21 cellular contexts compared by ENCODE assay signal in the genomic region with DNA sequence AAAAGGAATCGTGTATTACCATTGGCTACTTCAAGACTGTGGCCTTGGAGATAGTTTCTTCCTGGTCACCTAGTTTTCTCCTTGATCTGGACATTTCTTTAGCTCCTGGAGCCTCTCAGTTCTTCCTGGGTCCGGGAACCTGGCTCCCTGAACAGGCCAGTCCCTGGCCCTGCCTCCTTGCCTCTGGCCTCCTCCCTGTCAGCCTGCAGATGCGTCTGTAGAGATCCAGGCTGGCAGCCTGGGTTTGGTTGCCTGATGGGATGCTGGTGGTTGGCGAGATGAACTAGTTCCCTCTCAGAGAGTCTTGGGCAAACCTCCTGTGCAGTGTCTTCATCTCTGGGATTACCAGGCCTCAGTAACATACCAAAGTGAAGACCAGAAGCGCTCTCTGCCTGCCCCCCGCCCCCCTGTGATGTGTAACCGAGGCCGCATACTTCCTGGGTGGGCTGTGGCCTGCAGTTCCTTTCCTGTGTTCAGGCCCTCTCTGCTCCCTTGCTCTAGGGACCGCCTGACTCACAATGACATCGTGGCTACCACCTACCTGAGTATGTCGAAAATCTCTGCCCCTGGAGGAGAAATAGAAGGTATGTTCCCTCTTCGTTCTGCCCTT.
DNase-seq lines count a peak whose midpoint lies in the region; ATAC-seq and TF ChIP-seq lines count a peak whose summit lies in the region.
"Had no signal": no experiment of that assay in that cellular context is flagged by ENCODE, and none has a peak within 500 bp of the region (broad histone marks: within the 10 kb centered on the region; RNA-seq: fewer than 3 reads in every experiment).

No MANE protein-coding gene starts in this region.

- CTCF ChIA-PET in activated CD4-positive, alpha-beta T cell treated with anti-CD3 and anti-CD28 coated beads, Interleukin-2, amount 10 ng/mL, durations not matched to agents 7 days and 5 days (lab: Charles Lee): no interaction called here

- H3K27ac Mint-ChIP-seq in activated naive CD8-positive, alpha-beta T cell: peak overlapping the region; percentile 64
- no peak overlapping the region for H3K27ac Mint-ChIP-seq in activated CD4-positive, alpha-beta T cell treated with anti-CD3 and anti-CD28 coated beads, Interleukin-2, amount 10 ng/mL, durations not matched to agents 7 days and 5 days
- H3K27ac Mint-ChIP-seq: nephron progenitor cell had no signal

- H3K27ac ChIP-seq in neuronal stem cell (replicated peaks; ENCODE audit: low read length) (no peak overlapping the region), right atrium auricular region (no peak overlapping the region)
- H3K27ac ChIP-seq: adrenal gland, BLaER1, breast epithelium, GM23248, skin epidermis had no signal

- no peak overlapping the region for H3K18ac ChIP-seq in neuronal stem cell (ENCODE audit: low read length)

- H3K9ac ChIP-seq in neuronal stem cell (ENCODE audit: low read depth, low read length, poor library complexity): no peak overlapping the region
- H3K9ac ChIP-seq: BLaER1, GM23248 had no signal

- TF ChIP-seq CTCF in right atrium auricular region (IDR thresholded peaks at IDR 0.05): no peak

- no peak overlapping the region for H4K8ac ChIP-seq in neuronal stem cell (ENCODE audit: low read depth, low read length)

- H3K9me3 ChIP-seq in neuronal stem cell (replicated peaks in 1 of 2; ENCODE audit: control insufficient read depth in 2 of 2, insufficient read depth in 1 of 2, low read depth in 1 of 2, low read length in 2 of 2) (no peaks in the 10 kb centered on the region), right atrium auricular region (no peaks in the 10 kb centered on the region)
- H3K9me3 ChIP-seq: adrenal gland, breast epithelium had no signal

- no peak overlapping the region for H3K4me3 Mint-ChIP-seq in activated naive CD8-positive, alpha-beta T cell
- H3K4me3 Mint-ChIP-seq in activated CD4-positive, alpha-beta T cell treated with anti-CD3 and anti-CD28 coated beads, Interleukin-2, amount 10 ng/mL, durations not matched to agents 7 days and 5 days: no peak overlapping the region
- H3K4me3 Mint-ChIP-seq: nephron progenitor cell had no signal

- no peaks in the 10 kb centered on the region for H3K79me1 ChIP-seq in neuronal stem cell (ENCODE audit: low read depth, low read length)

- WGBS in neuronal stem cell (ENCODE audit: extremely low coverage in 2 of 2, insufficient read length in 2 of 2, insufficient replicate concordance in 1 of 2), 2 donors: no CpG with 5 or more reads among the region's 12 CpGs

- peak overlapping the region; percentile 11 for H3K23ac ChIP-seq in neuronal stem cell (ENCODE audit: low read depth, low read length, poor library complexity)

- H3K27me3 Mint-ChIP-seq in activated naive CD8-positive, alpha-beta T cell: peaks cover under 1% of the 10 kb centered on the region
- no peaks in the 10 kb centered on the region for H3K27me3 Mint-ChIP-seq in activated CD4-positive, alpha-beta T cell treated with anti-CD3 and anti-CD28 coated beads, Interleukin-2, amount 10 ng/mL, durations not matched to agents 7 days and 5 days

- H3K36me3 ChIP-seq in neuronal stem cell (replicated peaks in 1 of 2; ENCODE audit: control insufficient read depth in 2 of 2, insufficient read depth in 2 of 2, low read length in 2 of 2) (no peaks in the 10 kb centered on the region), right atrium auricular region (peaks cover 20% of the 10 kb centered on the region)
- H3K36me3 ChIP-seq: adrenal gland, BLaER1, breast epithelium had no signal

- no peaks in the 10 kb centered on the region for H3K9me3 Mint-ChIP-seq in activated naive CD8-positive, alpha-beta T cell (ENCODE audit: low read depth)
- H3K9me3 Mint-ChIP-seq in activated CD4-positive, alpha-beta T cell treated with anti-CD3 and anti-CD28 coated beads, Interleukin-2, amount 10 ng/mL, durations not matched to agents 7 days and 5 days: no peaks in the 10 kb centered on the region

- H2AFZ ChIP-seq in neuronal stem cell (ENCODE audit: low read length): no peak overlapping the region
- H2AFZ ChIP-seq: GM23248 had no signal

- POLR2A ChIA-PET in activated CD4-positive, alpha-beta T cell treated with anti-CD3 and anti-CD28 coated beads, Interleukin-2, amount 10 ng/mL, durations not matched to agents 7 days and 5 days (lab: Charles Lee): no interaction called here

- no peak overlapping the region for H3K14ac ChIP-seq in neuronal stem cell (ENCODE audit: low read length)

- H2BK15ac ChIP-seq in neuronal stem cell (ENCODE audit: low read length): no peak overlapping the region

- no peak overlapping the region for H2BK12ac ChIP-seq in neuronal stem cell (ENCODE audit: low read length)

- intact Hi-C loops in left colon (cut with DNase I, micrococcal nuclease): no loop called here

- H3K4me3 ChIP-seq in neuronal stem cell (ENCODE audit: low read length in 2 of 2) (no peak overlapping the region), right atrium auricular region (no peak overlapping the region)
- H3K4me3 ChIP-seq: adrenal gland, BLaER1, breast epithelium, GM23248, skin epidermis had no signal

- H3K4me2 ChIP-seq in neuronal stem cell (ENCODE audit: insufficient read depth, low read length, poor library complexity, severe bottlenecking): no peak overlapping the region
- H3K4me2 ChIP-seq: BLaER1 had no signal

- H2BK5ac ChIP-seq in neuronal stem cell (ENCODE audit: low read length): peak overlapping the region; percentile 21

- H3K4ac ChIP-seq in neuronal stem cell (ENCODE audit: low read length): no peak overlapping the region

- H3K27me3 ChIP-seq in neuronal stem cell (ENCODE audit: control insufficient read depth in 3 of 3, insufficient read depth in 3 of 3, low read depth in 1 of 3, low read length in 3 of 3): no peaks in the 10 kb centered on the region
- H3K27me3 ChIP-seq in right atrium auricular region: no peaks in the 10 kb centered on the region
- H3K27me3 ChIP-seq: adrenal gland, BLaER1 had no signal

- no peaks in the 10 kb centered on the region for H3K36me3 Mint-ChIP-seq in activated naive CD8-positive, alpha-beta T cell
- H3K36me3 Mint-ChIP-seq in activated CD4-positive, alpha-beta T cell treated with anti-CD3 and anti-CD28 coated beads, Interleukin-2, amount 10 ng/mL, durations not matched to agents 7 days and 5 days (ENCODE audit: low read depth): no peaks in the 10 kb centered on the region

- no peak overlapping the region for H4K91ac ChIP-seq in neuronal stem cell (ENCODE audit: low read depth, low read length, poor library complexity)

- H3K4me1 ChIP-seq in neuronal stem cell (ENCODE audit: control insufficient read depth in 2 of 2, insufficient read depth in 1 of 2, low read depth in 1 of 2, low read length in 2 of 2) (no peaks in the 10 kb centered on the region), right atrium auricular region (no peaks in the 10 kb centered on the region)
- H3K4me1 ChIP-seq: adrenal gland, BLaER1, breast epithelium had no signal

- H3K4me1 Mint-ChIP-seq in activated naive CD8-positive, alpha-beta T cell (ENCODE audit: low read depth): no peaks in the 10 kb centered on the region
- H3K4me1 Mint-ChIP-seq in activated CD4-positive, alpha-beta T cell treated with anti-CD3 and anti-CD28 coated beads, Interleukin-2, amount 10 ng/mL, durations not matched to agents 7 days and 5 days: no peaks in the 10 kb centered on the region

- no peak for ATAC-seq in left colon
- ATAC-seq in GM21576 (IDR thresholded peaks at IDR 0.05; ENCODE audit: unreplicated experiment): no peak
- ATAC-seq: HepG2 had no signal

- peak; percentile 6 for DNase-seq in stimulated activated CD8-positive, alpha-beta memory T cell treated with anti-CD3 and anti-CD28 coated beads, Interleukin-12 subunit alpha, Interleukin-12 subunit beta, amount 100 ng/mL, for 4 hours (ENCODE audit: low read depth)
- no peak for DNase-seq in stimulated activated CD8-positive, alpha-beta memory T cell treated with anti-CD3 and anti-CD28 coated beads, Interleukin-4, amount 100 ng/mL, for 48 hours
- DNase-seq in neuronal stem cell (ENCODE audit: low spot score) (no peak), right atrium auricular region (ENCODE audit: low spot score) (no peak), left colon (no peak)
- DNase-seq in activated CD4-positive, alpha-beta T cell treated with anti-CD3 and anti-CD28 coated beads, Interleukin-2, amount 10 ng/mL, durations not matched to agents 7 days and 5 days: no peak
- DNase-seq: activated CD4-positive, alpha-beta T cell treated with anti-CD3 and anti-CD28 coated beads, Interleukin-2, amount 50 U/mL, for 1 hour; adrenal gland; cortex of kidney; GM23248; NCI-H1436; NCI-H526; nephron progenitor cell; Right ventricle myocardium superior; stimulated activated CD4-positive, alpha-beta T cell treated with anti-CD3 and anti-CD28 coated beads, Interleukin-4, amount 100 ng/mL, for 24 hours had no signal

- no peak overlapping the region for H2AK5ac ChIP-seq in neuronal stem cell (ENCODE audit: low read depth, low read length)

- no peak overlapping the region for H2BK120ac ChIP-seq in neuronal stem cell (ENCODE audit: low read depth, low read length)
